In genomic region chr9:132411091-132411508, GRCh38 we compare ENCODE assay signal across 8 cellular contexts. TPM values are rescaled to one million over a fixed set of nuclear protein-coding genes. Genes with fewer than 3 reads are reported as not detected.
DNase-seq lines count a peak whose midpoint lies in the region; ATAC-seq and TF ChIP-seq lines count a peak whose summit lies in the region.

No MANE protein-coding gene starts in this region.

- DNase-seq in NCI-H82 (lab: John Stamatoyannopoulos, UW) (peak; percentile 81), NCI-H82 treated with DMSO at 0.1 percent for 48 hours (lab: John Stamatoyannopoulos, UW; ENCODE audit: unreplicated experiment) (no peak), NCI-H1694 (lab: John Stamatoyannopoulos, UW) (peak; percentile 50), cerebellum (ENCODE audit: low spot score) (peak; percentile 79)
- peak; percentile 31 to 48 for DNase-seq in activated CD4-positive, alpha-beta T cell treated with anti-CD3 and anti-CD28 coated beads for 24 hours (ENCODE audit: low read depth in 2 of 2)
- DNase-seq in stimulated activated CD8-positive, alpha-beta memory T cell treated with anti-CD3 and anti-CD28 coated beads, Interleukin-2, amount 100 ng/mL, for 48 hours (ENCODE audit: low read depth in 2 of 2), result peak; percentile 41 to 53

- ATAC-seq in HG03469 (IDR thresholded peaks at IDR 0.05; ENCODE audit: unreplicated experiment), result no peak

- peaks cover 6 to 24% (median 13%) of the 10 kb centered on the region in 4 donors for H3K4me1 ChIP-seq in liver (ENCODE audit: control insufficient read depth in 4 of 4, insufficient read depth in 4 of 4, low read length in 3 of 4)

- peaks cover 0 to 17% (median 8%) of the 10 kb centered on the region in 4 donors for H3K27me3 ChIP-seq in liver (ENCODE audit: control insufficient read depth in 4 of 4, insufficient read depth in 4 of 4, low read length in 3 of 4)

- 2% methylated on average over 20 of the region's 20 CpGs for WGBS in liver

- no peak overlapping the region for H3K4me3 ChIP-seq in liver (ENCODE audit: low read depth in 1 of 3, low read length in 3 of 3)

- TF ChIP-seq CTCF in liver (IDR thresholded peaks at IDR 0.05; ENCODE audit: low read depth, low read length, missing input control), result peak; percentile 41

- no peaks in the 10 kb centered on the region for H3K9me3 ChIP-seq in liver (ENCODE audit: control insufficient read depth in 4 of 4, low read length in 3 of 4)

- no peak overlapping the region for H3K27ac ChIP-seq in liver (ENCODE audit: low read depth in 1 of 2, low read length in 2 of 2)

- no peaks in the 10 kb centered on the region for H3K36me3 ChIP-seq in liver (ENCODE audit: control insufficient read depth in 4 of 4, insufficient read depth in 3 of 4, low read depth in 1 of 4, low read length in 3 of 4)

- no peak overlapping the region for H3K9ac ChIP-seq in liver (ENCODE audit: low read depth in 1 of 2, low read length in 2 of 2)

- TF ChIP-seq RAD21 in liver (IDR thresholded peaks at IDR 0.05), result peak; percentile 73 to 78

TF ChIP-seq in liver, 16 proteins besides CTCF, POLR2A, EP300 and RAD21:
- TF ChIP-seq SP1 (IDR thresholded peaks at IDR 0.05), result no peak
- no peak for TF ChIP-seq TAF1 (conservative IDR thresholded peaks at IDR 0.05)
- no peak for TF ChIP-seq HNF4A (conservative IDR thresholded peaks at IDR 0.05)
- no peak for TF ChIP-seq REST (IDR thresholded peaks at IDR 0.05)
- no peak for TF ChIP-seq GABPA (IDR thresholded peaks at IDR 0.05 in 1 of 2, conservative IDR thresholded peaks at IDR 0.05 in 1 of 2)
- peak; percentile 10 for TF ChIP-seq NR2F2 (IDR thresholded peaks at IDR 0.05)
- no peak for TF ChIP-seq JUND (IDR thresholded peaks at IDR 0.05)

RNA-seq across cellular contexts. Expression of gene CFAP77, which starts 1.1 kb away (rescaled TPM):
- 0.36 TPM for total RNA-seq in cerebellum
- total RNA-seq in liver, result not detected
- polyA plus RNA-seq in liver, result not detected

RNA-seq across cellular contexts. Expression of gene TTF1, which starts 4.5 kb away (rescaled TPM):
- total RNA-seq in cerebellum (8.5 TPM), liver (1 to 10 TPM; 2.8 to 6.1 TPM)
- polyA plus RNA-seq in liver, result 1 to 10 TPM; 1.9 to 2.4 TPM

RNA-seq across cellular contexts. Expression of gene SETX, which starts 56.3 kb away (rescaled TPM):
- 69.1 TPM for total RNA-seq in cerebellum
- total RNA-seq in liver, result 10 to 100 TPM; 27.3 to 60.2 TPM
- polyA plus RNA-seq in liver, result 10 to 100 TPM in 1 of 2 donors, 1 to 10 TPM in 1; 8.6 to 12.0 TPM
